25 cellular contexts compared by ENCODE assay signal in genomic region chr16:12163970-12164369, GRCh38.
"Had no signal": no experiment of that assay in that cellular context is flagged by ENCODE, and none has a peak within 500 bp of the region (broad histone marks: within the 10 kb centered on the region; RNA-seq: fewer than 3 reads in every experiment).

No MANE protein-coding gene starts in this region.

- H3K4me1 Mint-ChIP-seq: stimulated activated naive CD8-positive, alpha-beta T cell treated with anti-CD3 and anti-CD28 coated beads, Interleukin-15, amount 100 ng/mL, for 72 hours had no signal

- H3K79me2 ChIP-seq: hepatocyte had no signal

- H2AFZ ChIP-seq: hepatocyte had no signal

- H3K27me3 Mint-ChIP-seq: naive thymus-derived CD4-positive, alpha-beta T cell; natural killer cell treated with Interleukin-12 subunit alpha and Interleukin-12 subunit beta and Interleukin-15 and Interleukin-18, amount 100 ng/mL, for 72 hours; stimulated activated memory B cell treated with anti-CD40 and anti-IgM and Interleukin-4, amounts not matched to agents 10 μg/mL and 1 μg/mL and 100 μg/mL, for 72 hours; stimulated activated naive CD8-positive, alpha-beta T cell treated with anti-CD3 and anti-CD28 coated beads, Interleukin-15, amount 100 ng/mL, for 72 hours; type B pancreatic cell had no signal

- H3K9me3 ChIP-seq: left ventricle myocardium inferior, mucosa of descending colon, ovary, prostate gland, sigmoid colon, tibial nerve, uterus had no signal

- H3K27me3 ChIP-seq: hepatocyte, ovary, sigmoid colon, tibial nerve, uterus had no signal

- H3K4me2 ChIP-seq: hepatocyte had no signal

- FAIRE-seq: small intestine had no signal

- DNase-seq: islet precursor cell; left ventricle myocardium inferior; midbrain; mucosa of descending colon; naive thymus-derived CD4-positive, alpha-beta T cell; ovary; retina; right cardiac atrium; sigmoid colon; small intestine; stimulated activated CD4-positive, alpha-beta T cell treated with anti-CD3 and anti-CD28 coated beads, Interleukin-1b, Interleukin-23, amount 100 ng/mL, for 48 hours; stimulated activated CD4-positive, alpha-beta T cell treated with anti-CD3 and anti-CD28 coated beads, Interleukin-2, amount 100 ng/mL, for 48 hours; stimulated activated CD4-positive, alpha-beta T cell treated with anti-CD3 and anti-CD28 coated beads, Interleukin-4, amount 100 ng/mL, for 4 hours; stimulated activated CD8-positive, alpha-beta memory T cell treated with anti-CD3 and anti-CD28 coated beads, Interleukin-4, amount 100 ng/mL, for 48 hours; stimulated activated naive CD4-positive, alpha-beta T cell treated with Interleukin-2 at 50 U/mL for 16 hours; stimulated activated naive CD8-positive, alpha-beta T cell treated with anti-CD3 and anti-CD28 coated beads, Interleukin-15, amount 100 ng/mL, for 72 hours; substantia nigra; uterus had no signal

- H3K27ac Mint-ChIP-seq: natural killer cell treated with Interleukin-12 subunit alpha and Interleukin-12 subunit beta and Interleukin-15 and Interleukin-18, amount 100 ng/mL, for 72 hours; stimulated activated memory B cell treated with anti-CD40 and anti-IgM and Interleukin-4, amounts not matched to agents 10 μg/mL and 1 μg/mL and 100 μg/mL, for 72 hours; type B pancreatic cell had no signal

- H3K27ac ChIP-seq: hepatocyte, left ventricle myocardium inferior, prostate gland, sigmoid colon, tibial nerve, uterus had no signal

- H3K4me3 ChIP-seq: hepatocyte, left ventricle myocardium inferior, lung, mucosa of descending colon, ovary, prostate gland, sigmoid colon, tibial nerve, uterus had no signal

- H3K4me1 ChIP-seq: prostate gland, tibial nerve, uterus had no signal

- H3K36me3 ChIP-seq: left ventricle myocardium inferior, ovary, prostate gland, sigmoid colon, uterus had no signal

- ATAC-seq: mucosa of descending colon; naive thymus-derived CD4-positive, alpha-beta T cell; right cardiac atrium; stimulated activated memory B cell treated with anti-CD40 and anti-IgM and Interleukin-4, amounts not matched to agents 10 μg/mL and 1 μg/mL and 100 μg/mL, for 72 hours; stimulated activated naive CD8-positive, alpha-beta T cell treated with anti-CD3 and anti-CD28 coated beads, Interleukin-15, amount 100 ng/mL, for 72 hours had no signal

- H3K36me3 Mint-ChIP-seq: natural killer cell treated with Interleukin-12 subunit alpha and Interleukin-12 subunit beta and Interleukin-15 and Interleukin-18, amount 100 ng/mL, for 72 hours had no signal

- H3K4me3 Mint-ChIP-seq: naive thymus-derived CD4-positive, alpha-beta T cell; natural killer cell treated with Interleukin-12 subunit alpha and Interleukin-12 subunit beta and Interleukin-15 and Interleukin-18, amount 100 ng/mL, for 72 hours; stimulated activated memory B cell treated with anti-CD40 and anti-IgM and Interleukin-4, amounts not matched to agents 10 μg/mL and 1 μg/mL and 100 μg/mL, for 72 hours; stimulated activated naive CD8-positive, alpha-beta T cell treated with anti-CD3 and anti-CD28 coated beads, Interleukin-15, amount 100 ng/mL, for 72 hours; type B pancreatic cell had no signal

- H3K9me3 Mint-ChIP-seq: naive thymus-derived CD4-positive, alpha-beta T cell; natural killer cell treated with Interleukin-12 subunit alpha and Interleukin-12 subunit beta and Interleukin-15 and Interleukin-18, amount 100 ng/mL, for 72 hours; stimulated activated naive CD8-positive, alpha-beta T cell treated with anti-CD3 and anti-CD28 coated beads, Interleukin-15, amount 100 ng/mL, for 72 hours; type B pancreatic cell had no signal
